ENCODE assay signal across 10 cellular contexts in the genomic region with DNA sequence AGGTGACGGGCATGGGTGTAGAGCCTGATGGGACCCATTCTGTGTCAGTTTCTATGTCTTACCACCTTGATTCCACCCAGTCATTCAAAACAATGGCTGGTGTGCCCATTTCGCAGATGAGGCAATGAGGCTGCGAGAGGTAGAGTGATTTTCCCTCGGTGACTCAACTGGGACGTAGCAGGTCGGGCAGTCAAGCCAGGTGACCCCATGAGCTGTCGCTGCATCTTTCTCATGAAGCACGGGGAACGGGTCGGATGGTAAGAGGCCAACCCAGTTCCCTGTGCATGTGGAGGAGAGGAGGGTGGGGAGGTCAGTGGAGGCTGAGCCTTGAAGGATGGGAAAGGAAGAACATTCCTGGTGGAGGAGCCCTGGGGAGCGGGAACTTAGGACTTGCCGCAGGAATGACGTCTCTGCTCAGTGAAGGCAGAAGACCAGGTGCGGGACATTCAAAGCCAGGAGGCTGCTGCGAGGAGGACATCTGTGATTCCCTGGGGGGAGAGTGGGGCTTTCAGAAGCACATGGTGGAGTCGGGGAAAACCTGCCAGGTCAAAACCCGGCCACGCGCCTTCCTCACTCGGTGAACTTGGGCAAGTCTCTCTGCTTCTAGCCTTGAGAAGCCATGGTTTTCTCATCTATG. TPM values are rescaled to one million over a fixed set of nuclear protein-coding genes. Genes with fewer than 3 reads are reported as not detected.
DNase-seq lines count a peak whose midpoint lies in the region; TF ChIP-seq lines count a peak whose summit lies in the region.
"Had no signal": no experiment of that assay in that cellular context is flagged by ENCODE, and none has a peak within 500 bp of the region (broad histone marks: within the 10 kb centered on the region; RNA-seq: fewer than 3 reads in every experiment).

No MANE protein-coding gene starts in this region.

- H3K27me3 Mint-ChIP-seq in HFFc6 (ENCODE audit: insufficient read depth), result peaks cover 2% of the 10 kb centered on the region

- peak overlapping the region; percentile 82; the same call in 1 of the 2 replicates for H3K4me3 Mint-ChIP-seq in HFFc6

- H3K9me3 Mint-ChIP-seq in HFFc6, result no peaks in the 10 kb centered on the region

- H3K9me3 ChIP-seq in duodenal mucosa (ENCODE audit: control insufficient read depth in 1 of 2, low read length in 2 of 2), result no peaks in the 10 kb centered on the region

- DNase-seq in HFFc6 (no peak), iPS-NIHi11 (ENCODE audit: low spot score) (no peak), NCI-H1436 treated with DMSO at 0.1 percent for 48 hours (lab: John Stamatoyannopoulos, UW) (no peak), HPDE6-E6E7 (ENCODE audit: extremely low spot score) (no peak), NOMO-1 treated with dmso at 0.1 percent for 144 hours (lab: John Stamatoyannopoulos, UW; ENCODE audit: unreplicated experiment) (no peak)
- peak; percentile 72 for DNase-seq in activated CD4-positive, alpha-beta T cell treated with anti-CD3 and anti-CD28 coated beads for 48 hours
- DNase-seq in stimulated activated CD8-positive, alpha-beta memory T cell treated with anti-CD3 and anti-CD28 coated beads, Interleukin-4, amount 100 ng/mL, for 48 hours, result peak; percentile 70
- DNase-seq: effector CD4-positive, alpha-beta T cell; WERI-Rb-1 had no signal

- H3K4me1 ChIP-seq in duodenal mucosa (ENCODE audit: control insufficient read depth in 1 of 2, insufficient read depth in 2 of 2, low read length in 2 of 2), result peaks cover 18 to 27% of the 10 kb centered on the region in 2 donors

- H3K36me3 Mint-ChIP-seq in HFFc6 (ENCODE audit: low read depth), result peaks cover 2% of the 10 kb centered on the region; the same call in 1 of the 2 replicates

- H3K4me1 Mint-ChIP-seq in HFFc6 (ENCODE audit: low read depth), result peaks cover 54% of the 10 kb centered on the region

- H3K4me3 ChIP-seq in duodenal mucosa (ENCODE audit: low read depth in 1 of 2, low read length in 2 of 2), result peak overlapping the region; percentile 43 to 57

- no peaks in the 10 kb centered on the region for H3K27me3 ChIP-seq in duodenal mucosa (ENCODE audit: control insufficient read depth in 1 of 2, insufficient read depth in 2 of 2, low read length in 2 of 2)

- peak overlapping the region; percentile 33 to 39 for H3K9ac ChIP-seq in duodenal mucosa (ENCODE audit: low read depth in 1 of 2, low read length in 2 of 2)

- no peak overlapping the region for H3K27ac ChIP-seq in duodenal mucosa (ENCODE audit: low read depth, low read length)
- H3K27ac ChIP-seq: WERI-Rb-1 had no signal

- TF ChIP-seq CTCF in HFFc6 (IDR thresholded peaks at IDR 0.05), result no peak

- H3K36me3 ChIP-seq in duodenal mucosa (ENCODE audit: control insufficient read depth in 1 of 2, insufficient read depth in 2 of 2, low read length in 2 of 2), result no peaks in the 10 kb centered on the region
- H3K36me3 ChIP-seq: WERI-Rb-1 had no signal

- H3K27ac Mint-ChIP-seq in HFFc6, result no peak overlapping the region

RNA-seq across cellular contexts. Expression of a gene that starts 1.1 kb away (rescaled TPM):
- total RNA-seq in HFFc6 (2021; fragmentation: NEBNext Ultra II Directional; extraction: Animal tissue kit (Norgen Biotek cat#: 25700)), result 1 to 10 TPM in 5 of 6 experiments, under 1 TPM in 1; 0.96 to 1.8 (median 1.2) TPM

Comparison
In these comparisons a context has a peak if more than half of its experiments do, and no peak if none do; other contexts are left out.
1. DNase-seq: peak in activated CD4-positive, alpha-beta T cell treated with anti-CD3 and anti-CD28 coated beads for 48 hours (single experiment) and stimulated activated CD8-positive, alpha-beta memory T cell treated with anti-CD3 and anti-CD28 coated beads, Interleukin-4, amount 100 ng/mL, for 48 hours (single experiment); none in HFFc6 (single experiment), iPS-NIHi11 (single experiment), NCI-H1436 treated with DMSO at 0.1 percent for 48 hours (single experiment), HPDE6-E6E7 (single experiment) and NOMO-1 treated with dmso at 0.1 percent for 144 hours (single experiment).